ENCODE assay signal across 10 cellular contexts in genomic region chr20:25318471-25319240, GRCh38.
DNase-seq lines count a peak whose midpoint lies in the region; ATAC-seq, FAIRE-seq and TF ChIP-seq lines count a peak whose summit lies in the region.
"Had no signal": no experiment of that assay in that cellular context is flagged by ENCODE, and none has a peak within 500 bp of the region (broad histone marks: within the 10 kb centered on the region; RNA-seq: fewer than 3 reads in every experiment).

No MANE protein-coding gene starts in this region.

- no peak overlapping the region for H3K4me3 ChIP-seq in kidney (ENCODE audit: low read length in 2 of 2)

- H3K27ac ChIP-seq in kidney (ENCODE audit: low read depth in 2 of 2, low read length in 2 of 2): no peak overlapping the region

- H3K27me3 Mint-ChIP-seq in activated T-cell treated with anti-CD3 and anti-CD28 coated beads, Interleukin-2, amount 50 U/mL, for 72 hours (ENCODE audit: low read depth): no peaks in the 10 kb centered on the region
- H3K27me3 Mint-ChIP-seq: stimulated activated naive CD8-positive, alpha-beta T cell treated with anti-CD3 and anti-CD28 coated beads, Interleukin-15, Interleukin-2, amounts not matched to agents 100 ng/mL and 50 ng/mL, for 24 hours had no signal

- no peak overlapping the region for H3K9ac ChIP-seq in kidney (ENCODE audit: low read length in 2 of 2)

- FAIRE-seq in kidney (lab: Jason Lieb, UNC): no peak
- FAIRE-seq: keratinocyte had no signal

- intact Hi-C loops in kidney (cut with DNase I): no loop called here

- H3K27ac Mint-ChIP-seq in activated T-cell treated with anti-CD3 and anti-CD28 coated beads, Interleukin-2, amount 50 U/mL, for 72 hours: no peak overlapping the region
- H3K27ac Mint-ChIP-seq: stimulated activated naive CD8-positive, alpha-beta T cell treated with anti-CD3 and anti-CD28 coated beads, Interleukin-15, Interleukin-2, amounts not matched to agents 100 ng/mL and 50 ng/mL, for 24 hours had no signal

- no peaks in the 10 kb centered on the region for H3K36me3 Mint-ChIP-seq in activated T-cell treated with anti-CD3 and anti-CD28 coated beads, Interleukin-2, amount 50 U/mL, for 72 hours (ENCODE audit: insufficient read depth in 2 of 2)

- ATAC-seq in GM18498 (IDR thresholded peaks at IDR 0.05; ENCODE audit: unreplicated experiment) (peak; percentile 94), GM21515 (IDR thresholded peaks at IDR 0.05; ENCODE audit: unreplicated experiment) (peak; percentile 88), HG03575 (IDR thresholded peaks at IDR 0.05; ENCODE audit: extremely low read depth, insufficient number of reproducible peaks, low FRiP score, unreplicated experiment) (peak; percentile 87)
- ATAC-seq in activated T-cell treated with anti-CD3 and anti-CD28 coated beads, Interleukin-2, amount 50 U/mL, for 72 hours (replicated peaks in 1 of 2): no peak

- DNase-seq in kidney: peak; percentile 57
- no peak for DNase-seq in DMS 273 treated with DMSO at 0.1 percent for 48 hours (lab: John Stamatoyannopoulos, UW)
- no peak for DNase-seq in AG08395 (ENCODE audit: low spot score)
- DNase-seq in activated T-cell treated with anti-CD3 and anti-CD28 coated beads, Interleukin-2, amount 50 U/mL, for 72 hours: no peak
- no peak for DNase-seq in DMS114 treated with DMSO at 0.1 percent for 48 hours (lab: John Stamatoyannopoulos, UW; ENCODE audit: unreplicated experiment)

- TF ChIP-seq CTCF in kidney (IDR thresholded peaks at IDR 0.05; ENCODE audit: borderline replicate concordance, extremely low read depth, insufficient read depth): no peak

- no peak overlapping the region for H3K4me3 Mint-ChIP-seq in activated T-cell treated with anti-CD3 and anti-CD28 coated beads, Interleukin-2, amount 50 U/mL, for 72 hours
- H3K4me3 Mint-ChIP-seq: stimulated activated naive CD8-positive, alpha-beta T cell treated with anti-CD3 and anti-CD28 coated beads, Interleukin-15, Interleukin-2, amounts not matched to agents 100 ng/mL and 50 ng/mL, for 24 hours had no signal

- peaks cover 7 to 18% of the 10 kb centered on the region in 2 donors for H3K36me3 ChIP-seq in kidney (ENCODE audit: control insufficient read depth in 1 of 2, insufficient read depth in 2 of 2, low read length in 2 of 2)

- no peaks in the 10 kb centered on the region for H3K9me3 ChIP-seq in kidney (ENCODE audit: control insufficient read depth in 1 of 2, low read length in 2 of 2)

- no peaks in the 10 kb centered on the region for H3K9me3 Mint-ChIP-seq in activated T-cell treated with anti-CD3 and anti-CD28 coated beads, Interleukin-2, amount 50 U/mL, for 72 hours
- H3K9me3 Mint-ChIP-seq: stimulated activated naive CD8-positive, alpha-beta T cell treated with anti-CD3 and anti-CD28 coated beads, Interleukin-15, Interleukin-2, amounts not matched to agents 100 ng/mL and 50 ng/mL, for 24 hours had no signal

- H3K4me1 ChIP-seq in kidney (ENCODE audit: control insufficient read depth in 1 of 2, insufficient read depth in 1 of 2, low read depth in 1 of 2, low read length in 2 of 2): peaks cover 0 to 5% of the 10 kb centered on the region in 2 donors

- peaks cover 23% of the 10 kb centered on the region for H3K4me1 Mint-ChIP-seq in activated T-cell treated with anti-CD3 and anti-CD28 coated beads, Interleukin-2, amount 50 U/mL, for 72 hours (ENCODE audit: low read depth)

Comparison
In these comparisons a context has a peak if more than half of its experiments do, and no peak if none do; other contexts are left out.
1. ATAC-seq: peak in GM18498 (single experiment), GM21515 (single experiment) and HG03575 (single experiment); none in activated T-cell treated with anti-CD3 and anti-CD28 coated beads, Interleukin-2, amount 50 U/mL, for 72 hours (0 of 2).